In genomic region chr5:51539232-51539631, GRCh38 we compare ENCODE assay signal across 11 cellular contexts.
"Had no signal": no experiment of that assay in that cellular context is flagged by ENCODE, and none has a peak within 500 bp of the region (broad histone marks: within the 10 kb centered on the region; RNA-seq: fewer than 3 reads in every experiment).

No MANE protein-coding gene starts in this region.

- DNase-seq: H9, HCEC 1CT, HFFc6, IMR-90, Karpas-422, KBM-7 had no signal

- H3K4me3 ChIP-seq: GM23338 had no signal

- H3K9ac ChIP-seq: KMS-11 had no signal

- H3K27ac ChIP-seq: HL-60, KMS-11 had no signal

- H2AFZ ChIP-seq: GM23338 had no signal

- ATAC-seq: GM23338 had no signal

- H3K4me2 ChIP-seq: GM23338, KMS-11 had no signal

- FAIRE-seq: H1, H54 had no signal
